Comparison of ENCODE assay signal across 1 cellular context in genomic region chr11:65634905-65635731, GRCh38.
TF ChIP-seq lines count a peak whose summit lies in the region.

No MANE protein-coding gene starts in this region.

TF ChIP-seq in GM12878, 131 proteins besides CTCF, POLR2A, EP300 and RAD21:
- no peak for TF ChIP-seq RCOR1 (conservative IDR thresholded peaks at IDR 0.05; ENCODE audit: low read depth, low read length)
- no peak for TF ChIP-seq IKZF1 (conservative IDR thresholded peaks at IDR 0.05)
- TF ChIP-seq SPI1 (IDR thresholded peaks at IDR 0.05; ENCODE audit: borderline replicate concordance, insufficient read depth, low read depth, low read length) = no peak
- TF ChIP-seq SIN3A (IDR thresholded peaks at IDR 0.05; ENCODE audit: low read depth, low read length) = no peak
- TF ChIP-seq, protein P1, sequence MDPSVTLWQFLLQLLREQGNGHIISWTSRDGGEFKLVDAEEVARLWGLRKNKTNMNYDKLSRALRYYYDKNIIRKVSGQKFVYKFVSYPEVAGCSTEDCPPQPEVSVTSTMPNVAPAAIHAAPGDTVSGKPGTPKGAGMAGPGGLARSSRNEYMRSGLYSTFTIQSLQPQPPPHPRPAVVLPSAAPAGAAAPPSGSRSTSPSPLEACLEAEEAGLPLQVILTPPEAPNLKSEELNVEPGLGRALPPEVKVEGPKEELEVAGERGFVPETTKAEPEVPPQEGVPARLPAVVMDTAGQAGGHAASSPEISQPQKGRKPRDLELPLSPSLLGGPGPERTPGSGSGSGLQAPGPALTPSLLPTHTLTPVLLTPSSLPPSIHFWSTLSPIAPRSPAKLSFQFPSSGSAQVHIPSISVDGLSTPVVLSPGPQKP (IDR thresholded peaks at IDR 0.05; ENCODE audit: low read depth, low read length) = no peak
- TF ChIP-seq GATAD2B (conservative IDR thresholded peaks at IDR 0.05; ENCODE audit: low read depth) = no peak
- no peak for TF ChIP-seq BHLHE40 (IDR thresholded peaks at IDR 0.05; ENCODE audit: borderline replicate concordance in 1 of 2, low read depth in 2 of 2, low read length in 1 of 2)
- TF ChIP-seq HDAC2 (IDR thresholded peaks at IDR 0.05) = no peak
- no peak for TF ChIP-seq NRF1 (conservative IDR thresholded peaks at IDR 0.05; ENCODE audit: low read depth, low read length)
- no peak for TF ChIP-seq NR2C1 (IDR thresholded peaks at IDR 0.05)
- no peak for TF ChIP-seq RFX5 (IDR thresholded peaks at IDR 0.05; ENCODE audit: low read depth, low read length)
- TF ChIP-seq MTA2 (IDR thresholded peaks at IDR 0.05; ENCODE audit: low read depth) = no peak
- no peak for TF ChIP-seq ZNF274 (IDR thresholded peaks at IDR 0.05; ENCODE audit: insufficient read depth, insufficient read length)
- TF ChIP-seq ZBTB11 (CRISPR knock-in tag; IDR thresholded peaks at IDR 0.05) = no peak
- TF ChIP-seq IRF4 (IDR thresholded peaks at IDR 0.05; ENCODE audit: low read depth, low read length) = no peak
- TF ChIP-seq KDM1A (IDR thresholded peaks at IDR 0.05; ENCODE audit: borderline replicate concordance) = no peak
- TF ChIP-seq TCF7 (IDR thresholded peaks at IDR 0.05; ENCODE audit: borderline replicate concordance) = no peak
- TF ChIP-seq, protein P2, sequence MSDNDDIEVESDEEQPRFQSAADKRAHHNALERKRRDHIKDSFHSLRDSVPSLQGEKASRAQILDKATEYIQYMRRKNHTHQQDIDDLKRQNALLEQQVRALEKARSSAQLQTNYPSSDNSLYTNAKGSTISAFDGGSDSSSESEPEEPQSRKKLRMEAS (IDR thresholded peaks at IDR 0.05; ENCODE audit: low read depth, low read length) = no peak
